ENCODE assay signal across 8 cellular contexts in genomic region chr14:77039285-77040058, GRCh38. TPM values are rescaled to one million over a fixed set of nuclear protein-coding genes. Genes with fewer than 3 reads are reported as not detected.
DNase-seq lines count a peak whose midpoint lies in the region; ATAC-seq and TF ChIP-seq lines count a peak whose summit lies in the region.

No MANE protein-coding gene starts in this region.

- H3K27ac ChIP-seq in SJCRH30 = peak overlapping the region; percentile 95
- H3K27ac ChIP-seq in epithelial cell of prostate = peak overlapping the region; percentile 84
- peak overlapping the region; percentile 60 to 94 for H3K27ac ChIP-seq in ovary

- peak; percentile 51 for DNase-seq in ELR (ENCODE audit: low read depth)
- peak in 1 of 2 experiments; percentile 64 for DNase-seq in SJCRH30
- DNase-seq in epithelial cell of prostate (ENCODE audit: low read depth, low spot score) = no peak
- DNase-seq in ovary = peak in 1 of 5 donors; percentile 38
- no peak for DNase-seq in stimulated activated naive CD4-positive, alpha-beta T cell treated with Interleukin-2 at 50 U/mL for 16 hours (lab: John Stamatoyannopoulos, UW)

- intact Hi-C loops in ovary (cut with DNase I) = loop anchor here in 2 of 4 donors (2.0 to 5.0 kb wide), 3 partner anchors 13 to 122 kb away; no protein-coding TSS in a partner anchor

- WGBS in ovary, 3 donors = 2 to 4% (median 2%) methylated on average over 10 of the region's 10 CpGs

- no peak for TF ChIP-seq POLR2A in ovary (IDR thresholded peaks at IDR 0.05)

- TF ChIP-seq CTCF in ovary (IDR thresholded peaks at IDR 0.05) = no peak

- H3K4me1 ChIP-seq in SJCRH30 = peaks cover 69% of the 10 kb centered on the region
- H3K4me1 ChIP-seq in ovary (ENCODE audit: insufficient read depth) = peaks cover 35% of the 10 kb centered on the region

- no peak for TF ChIP-seq EP300 in ovary (IDR thresholded peaks at IDR 0.05)

- ATAC-seq in HG02840 (IDR thresholded peaks at IDR 0.05; ENCODE audit: low FRiP score, unreplicated experiment) (peak; percentile 6), HG02884 (IDR thresholded peaks at IDR 0.05; ENCODE audit: unreplicated experiment) (no peak), GM19455 (IDR thresholded peaks at IDR 0.05; ENCODE audit: unreplicated experiment) (no peak)

- H3K4me3 ChIP-seq in SJCRH30 (peak overlapping the region; percentile 53), ovary (peak overlapping the region; percentile 23)

- H3K27me3 ChIP-seq in SJCRH30 (no peaks in the 10 kb centered on the region), ovary (no peaks in the 10 kb centered on the region)

- no peaks in the 10 kb centered on the region for H3K9me3 ChIP-seq in SJCRH30 (replicated peaks)
- H3K9me3 ChIP-seq in ovary = no peaks in the 10 kb centered on the region

- no peaks in the 10 kb centered on the region for H3K36me3 ChIP-seq in SJCRH30
- H3K36me3 ChIP-seq in ovary = no peaks in the 10 kb centered on the region

RNA-seq across cellular contexts. Expression of gene IRF2BPL, which starts 11.0 kb away (rescaled TPM):
- 21.7 and 23.5 TPM in 2 replicates for total RNA-seq in SJCRH30 (2014; rRNA removed; shearing (Covaris generic))
- total RNA-seq in ovary = 100 to 1,000 TPM in 2 of 7 donors, 10 to 100 TPM in 5; 52.2 to 126 (median 78.4) TPM
- 10 to 100 TPM; 14.1 to 35.0 TPM for polyA plus RNA-seq in ovary

RNA-seq across cellular contexts. Expression of gene CIPC, which starts 58.6 kb away (rescaled TPM):
- total RNA-seq in SJCRH30 (2014; rRNA removed; shearing (Covaris generic)) = 13.2 and 14.0 TPM in 2 replicates
- total RNA-seq in ovary = 10 to 100 TPM; 13.7 to 32.4 (median 22.2) TPM
- polyA plus RNA-seq in ovary = 10 to 100 TPM in 1 of 2 donors, 1 to 10 TPM in 1; 7.0 to 10.4 TPM
